9 cellular contexts compared by ENCODE assay signal in the genomic region with DNA sequence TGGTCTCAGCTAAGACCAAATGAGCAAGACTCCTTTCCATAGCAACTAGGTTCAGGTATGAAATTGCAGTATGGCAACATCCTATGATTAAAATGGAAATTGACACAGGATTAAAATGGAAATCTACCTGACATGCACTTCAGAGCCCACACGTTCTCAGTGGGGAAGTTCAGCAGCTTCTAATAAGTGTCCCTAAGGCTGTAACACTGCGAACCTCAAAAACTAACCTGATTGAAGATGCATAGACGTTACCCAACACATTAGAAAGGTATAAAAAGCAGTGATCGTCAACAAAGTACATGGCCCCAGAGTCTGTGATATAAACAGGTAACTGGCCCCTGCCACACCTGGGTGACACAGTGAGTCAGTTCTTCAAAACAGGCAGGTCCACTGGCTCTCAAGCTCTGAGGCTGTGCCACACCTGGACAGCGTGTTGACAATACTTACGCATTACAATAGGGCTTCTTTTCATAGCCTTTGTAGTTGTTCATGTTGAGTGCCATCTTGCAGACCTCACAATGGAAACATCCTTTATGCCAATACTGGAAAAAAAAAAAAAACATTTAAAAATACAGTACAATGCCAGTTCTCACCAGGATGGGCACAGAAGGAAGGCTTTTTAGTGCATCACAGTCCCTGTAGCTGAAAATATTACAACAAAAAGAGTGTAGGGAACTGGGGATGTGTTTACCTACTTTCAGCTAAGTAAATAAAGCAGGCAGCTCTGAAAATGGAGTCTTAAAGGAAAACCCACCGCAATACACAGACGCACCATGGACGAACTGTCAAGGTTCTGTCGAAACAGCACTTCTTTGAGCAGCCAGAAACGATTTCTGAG.
DNase-seq lines count a peak whose midpoint lies in the region; ATAC-seq, FAIRE-seq and TF ChIP-seq lines count a peak whose summit lies in the region.
"Had no signal": no experiment of that assay in that cellular context is flagged by ENCODE, and none has a peak within 500 bp of the region (broad histone marks: within the 10 kb centered on the region; RNA-seq: fewer than 3 reads in every experiment).

No MANE protein-coding gene starts in this region.

- intact Hi-C loops in heart right ventricle (cut with DNase I), result loop anchor here in 1 of 10 donors (10.0 kb wide), 1 partner anchor 93 kb away; no protein-coding TSS in a partner anchor
- intact Hi-C loops in cardiac septum (cut with DNase I), result loop anchor here (10.0 kb wide), 1 partner anchor 267 kb away; no protein-coding TSS in a partner anchor
- intact Hi-C loops in right lobe of liver (cut with DNase I), result no loop called here
- intact Hi-C loops in vagina (cut with DNase I), result no loop called here

- H3K27me3 ChIP-seq in heart right ventricle, result peaks cover 0 to 54% (median 17%) of the 10 kb centered on the region in 7 donors
- H3K27me3 ChIP-seq in right lobe of liver, result no peaks in the 10 kb centered on the region
- H3K27me3 ChIP-seq in vagina, result no peaks in the 10 kb centered on the region

- DNase-seq in heart right ventricle, result no peak
- DNase-seq in cardiac septum (ENCODE audit: low spot score), result no peak
- no peak for DNase-seq in cardiac fibroblast (ENCODE audit: low read depth in 2 of 2)
- no peak for DNase-seq in right lobe of liver
- no peak for DNase-seq in vagina (ENCODE audit: extremely low spot score in 2 of 2)
- DNase-seq in omental fat pad (ENCODE audit: low spot score), result no peak
- no peak for DNase-seq in D721Med (ENCODE audit: insufficient read length, low spot score)
- DNase-seq: T-helper 2 cell had no signal

- ATAC-seq in heart right ventricle (no peak), right lobe of liver (peak; percentile 10 to 57 (median 38)), GM19397 (IDR thresholded peaks at IDR 0.05; ENCODE audit: unreplicated experiment) (no peak), omental fat pad (ENCODE audit: low FRiP score) (no peak)

- H3K27ac ChIP-seq in heart right ventricle (no peak overlapping the region), right lobe of liver (no peak overlapping the region), vagina (peak overlapping the region; percentile 56)

- H3K36me3 ChIP-seq in heart right ventricle (no peaks in the 10 kb centered on the region), right lobe of liver (no peaks in the 10 kb centered on the region), vagina (no peaks in the 10 kb centered on the region)

- TF ChIP-seq POLR2A in right lobe of liver (IDR thresholded peaks at IDR 0.05) (no peak), vagina (IDR thresholded peaks at IDR 0.05) (no peak)

- H3K9me3 ChIP-seq in heart right ventricle, result no peaks in the 10 kb centered on the region
- no peaks in the 10 kb centered on the region for H3K9me3 ChIP-seq in right lobe of liver
- no peaks in the 10 kb centered on the region for H3K9me3 ChIP-seq in vagina

- WGBS in heart right ventricle, 2 donors, result 79 to 81% methylated on average over 11 of the region's 11 CpGs
- WGBS in right lobe of liver (ENCODE audit: insufficient coverage, low coverage, low lambda C conversion rate, missing lambda C conversion rate), result 60% methylated on average over 11 of the region's 11 CpGs

- TF ChIP-seq CTCF in heart right ventricle (IDR thresholded peaks at IDR 0.05) (no peak), cardiac fibroblast (IDR thresholded peaks at IDR 0.05; ENCODE audit: low read depth, low read length) (no peak), right lobe of liver (IDR thresholded peaks at IDR 0.05) (no peak), vagina (IDR thresholded peaks at IDR 0.05) (no peak), omental fat pad (IDR thresholded peaks at IDR 0.05) (no peak), D721Med (IDR thresholded peaks at IDR 0.05; ENCODE audit: insufficient read depth, missing control alignments) (no peak)

- H3K4me3 ChIP-seq in heart right ventricle, result peak overlapping the region in 7 of 10 donors; percentile 58 to 68 (median 65)
- H3K4me3 ChIP-seq in cardiac fibroblast (replicated peaks in 1 of 2; ENCODE audit: low read depth in 2 of 2, low read length in 2 of 2), result peak overlapping the region; percentile 69 to 75
- H3K4me3 ChIP-seq in right lobe of liver, result peak overlapping the region; percentile 45 to 54 (median 49)
- peak overlapping the region in 1 of 2 donors; percentile 59 for H3K4me3 ChIP-seq in vagina

- no peak for FAIRE-seq in D721Med (lab: Jason Lieb, UNC)

- peaks cover 0 to 12% (median 8%) of the 10 kb centered on the region in 9 donors for H3K4me1 ChIP-seq in heart right ventricle
- peaks cover 0 to 16% (median 0%) of the 10 kb centered on the region in 4 donors for H3K4me1 ChIP-seq in right lobe of liver
- H3K4me1 ChIP-seq in vagina, result peaks cover 4% of the 10 kb centered on the region

Comparison
In these comparisons a context has a peak if more than half of its experiments do, and no peak if none do; other contexts are left out.
1. ATAC-seq: peak in right lobe of liver (4 of 4); none in heart right ventricle (0 of 8), GM19397 (single experiment) and omental fat pad (single experiment).